Comparison of ENCODE assay signal across 9 cellular contexts in the genomic region with DNA sequence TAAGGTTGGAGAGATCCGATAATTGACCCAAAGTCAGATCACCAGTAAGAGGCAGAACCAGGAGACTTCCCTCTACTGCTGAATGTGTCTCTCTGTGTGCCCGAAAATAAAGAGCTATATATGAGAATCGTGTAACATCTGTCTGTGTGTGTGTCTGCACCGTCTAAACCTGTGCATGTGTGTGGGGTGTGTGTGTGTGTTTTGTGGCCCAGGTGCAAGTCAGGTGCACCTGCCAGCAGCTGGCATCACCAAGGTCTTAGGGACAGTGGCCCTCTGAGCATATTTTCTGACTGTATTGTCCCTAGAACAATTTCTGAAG. TPM values are rescaled to one million over a fixed set of nuclear protein-coding genes. Genes with fewer than 3 reads are reported as not detected.
DNase-seq lines count a peak whose midpoint lies in the region; ATAC-seq, FAIRE-seq and TF ChIP-seq lines count a peak whose summit lies in the region.
"Had no signal": no experiment of that assay in that cellular context is flagged by ENCODE, and none has a peak within 500 bp of the region (broad histone marks: within the 10 kb centered on the region; RNA-seq: fewer than 3 reads in every experiment).

No MANE protein-coding gene starts in this region.

- peaks cover 29% of the 10 kb centered on the region for H3K4me1 Mint-ChIP-seq in activated T-cell treated with anti-CD3 and anti-CD28 coated beads, Interleukin-2, amount 50 U/mL, for 72 hours (ENCODE audit: low read depth)
- peaks cover 15% of the 10 kb centered on the region for H3K4me1 Mint-ChIP-seq in activated T-helper 1 cell treated with anti-CD3 and anti-CD28 coated beads, Interleukin-12 subunit alpha, Interleukin-12 subunit beta, Interleukin-2, Interleukin-4 antibody, amounts not matched to agents 30 ng/mL and 10 ng/mL and 1 ng/mL, durations not matched to agents 14 hours and 24 hours and 36 hours (ENCODE audit: low read depth)

- H3K27ac ChIP-seq in kidney (ENCODE audit: low read depth in 2 of 2, low read length in 2 of 2) (peak overlapping the region; percentile 63 to 76), tibial artery (peak overlapping the region; percentile 83 to 85)

- peaks cover 16% of the 10 kb centered on the region for H3K27me3 Mint-ChIP-seq in activated T-cell treated with anti-CD3 and anti-CD28 coated beads, Interleukin-2, amount 50 U/mL, for 72 hours (ENCODE audit: low read depth)
- H3K27me3 Mint-ChIP-seq in activated T-helper 1 cell treated with anti-CD3 and anti-CD28 coated beads, Interleukin-12 subunit alpha, Interleukin-12 subunit beta, Interleukin-2, Interleukin-4 antibody, amounts not matched to agents 30 ng/mL and 10 ng/mL and 1 ng/mL, durations not matched to agents 14 hours and 24 hours and 36 hours (ENCODE audit: insufficient read depth) = peaks cover 12% of the 10 kb centered on the region

- ATAC-seq in activated T-cell treated with anti-CD3 and anti-CD28 coated beads, Interleukin-2, amount 50 U/mL, for 72 hours (replicated peaks in 1 of 2) = no peak
- no peak for ATAC-seq in GM19397 (IDR thresholded peaks at IDR 0.05; ENCODE audit: unreplicated experiment)

- H3K27ac Mint-ChIP-seq in activated T-cell treated with anti-CD3 and anti-CD28 coated beads, Interleukin-2, amount 50 U/mL, for 72 hours = no peak overlapping the region
- H3K27ac Mint-ChIP-seq in activated T-helper 1 cell treated with anti-CD3 and anti-CD28 coated beads, Interleukin-12 subunit alpha, Interleukin-12 subunit beta, Interleukin-2, Interleukin-4 antibody, amounts not matched to agents 30 ng/mL and 10 ng/mL and 1 ng/mL, durations not matched to agents 14 hours and 24 hours and 36 hours = peak overlapping the region; percentile 68

- TF ChIP-seq CTCF in kidney (IDR thresholded peaks at IDR 0.05; ENCODE audit: borderline replicate concordance, extremely low read depth, insufficient read depth) (no peak), tibial artery (IDR thresholded peaks at IDR 0.05) (no peak)

- peak overlapping the region in 1 of 2 donors; percentile 67 for H3K9ac ChIP-seq in kidney (ENCODE audit: low read length in 2 of 2)

- no peaks in the 10 kb centered on the region for H3K9me3 Mint-ChIP-seq in activated T-cell treated with anti-CD3 and anti-CD28 coated beads, Interleukin-2, amount 50 U/mL, for 72 hours
- no peaks in the 10 kb centered on the region for H3K9me3 Mint-ChIP-seq in activated T-helper 1 cell treated with anti-CD3 and anti-CD28 coated beads, Interleukin-12 subunit alpha, Interleukin-12 subunit beta, Interleukin-2, Interleukin-4 antibody, amounts not matched to agents 30 ng/mL and 10 ng/mL and 1 ng/mL, durations not matched to agents 14 hours and 24 hours and 36 hours

- H3K36me3 ChIP-seq in kidney (ENCODE audit: control insufficient read depth in 1 of 2, insufficient read depth in 2 of 2, low read length in 2 of 2) (no peaks in the 10 kb centered on the region), tibial artery (no peaks in the 10 kb centered on the region)

- no peaks in the 10 kb centered on the region for H3K27me3 ChIP-seq in tibial artery

- H3K4me3 Mint-ChIP-seq in activated T-cell treated with anti-CD3 and anti-CD28 coated beads, Interleukin-2, amount 50 U/mL, for 72 hours = peak overlapping the region; percentile 45 to 77
- H3K4me3 Mint-ChIP-seq in activated T-helper 1 cell treated with anti-CD3 and anti-CD28 coated beads, Interleukin-12 subunit alpha, Interleukin-12 subunit beta, Interleukin-2, Interleukin-4 antibody, amounts not matched to agents 30 ng/mL and 10 ng/mL and 1 ng/mL, durations not matched to agents 14 hours and 24 hours and 36 hours = peak overlapping the region; percentile 66

- intact Hi-C loops in activated T-helper 1 cell treated with anti-CD3 and anti-CD28 coated beads, Interleukin-12 subunit alpha, Interleukin-12 subunit beta, Interleukin-2, Interleukin-4 antibody, amounts not matched to agents 30 ng/mL and 10 ng/mL and 1 ng/mL, durations not matched to agents 14 hours and 24 hours and 36 hours (cut with micrococcal nuclease) = no loop called here
- intact Hi-C loops in kidney (cut with DNase I) (loop anchor here (10.0 kb wide), 2 partner anchors 499 to 719 kb away; no protein-coding TSS in a partner anchor), tibial artery (cut with DNase I; ENCODE audit: low total_unique reads) (no loop called here)

- no peaks in the 10 kb centered on the region for H3K36me3 Mint-ChIP-seq in activated T-cell treated with anti-CD3 and anti-CD28 coated beads, Interleukin-2, amount 50 U/mL, for 72 hours (ENCODE audit: insufficient read depth in 2 of 2)
- no peaks in the 10 kb centered on the region for H3K36me3 Mint-ChIP-seq in activated T-helper 1 cell treated with anti-CD3 and anti-CD28 coated beads, Interleukin-12 subunit alpha, Interleukin-12 subunit beta, Interleukin-2, Interleukin-4 antibody, amounts not matched to agents 30 ng/mL and 10 ng/mL and 1 ng/mL, durations not matched to agents 14 hours and 24 hours and 36 hours (ENCODE audit: low read depth)

- peaks cover 5 to 27% of the 10 kb centered on the region in 2 donors for H3K4me1 ChIP-seq in kidney (ENCODE audit: control insufficient read depth in 1 of 2, insufficient read depth in 1 of 2, low read depth in 1 of 2, low read length in 2 of 2)
- peaks cover 0 to 34% (median 25%) of the 10 kb centered on the region in 4 donors for H3K4me1 ChIP-seq in tibial artery

- FAIRE-seq in kidney (lab: Jason Lieb, UNC) = no peak

- H3K4me3 ChIP-seq in kidney (ENCODE audit: low read length in 2 of 2) = peak overlapping the region in 1 of 2 donors; percentile 49
- H3K4me3 ChIP-seq in tibial artery = peak overlapping the region; percentile 57

- H3K9me3 ChIP-seq in kidney (ENCODE audit: control insufficient read depth in 1 of 2, low read length in 2 of 2) (no peaks in the 10 kb centered on the region), tibial artery (no peaks in the 10 kb centered on the region)

- DNase-seq in activated T-cell treated with anti-CD3 and anti-CD28 coated beads, Interleukin-2, amount 50 U/mL, for 72 hours = no peak
- DNase-seq in activated T-cell treated with anti-CD3 and anti-CD28 coated beads, Interleukin-2, amount 50 U/mL, for 48 hours = no peak
- DNase-seq in activated T-helper 1 cell treated with anti-CD3 and anti-CD28 coated beads, Interleukin-12 subunit alpha, Interleukin-12 subunit beta, Interleukin-2, Interleukin-4 antibody, amounts not matched to agents 30 ng/mL and 10 ng/mL and 1 ng/mL, durations not matched to agents 14 hours and 24 hours and 36 hours (ENCODE audit: low spot score) = no peak
- DNase-seq in kidney (no peak), tibial artery (no peak), dedifferentiated amniotic fluid mesenchymal stem cell (ENCODE audit: extremely low spot score) (no peak)
- DNase-seq in stimulated activated CD4-positive, alpha-beta T cell treated with anti-CD3 and anti-CD28 coated beads, Interleukin-2, amount 100 ng/mL, for 48 hours = no peak

RNA-seq across cellular contexts. Expression of gene KRT78, which starts 24.7 kb away (rescaled TPM):
- total RNA-seq in activated T-cell treated with anti-CD3 and anti-CD28 coated beads, Interleukin-2, amount 50 U/mL, for 72 hours = not detected
- not detected in 2 replicates for total RNA-seq in activated T-helper 1 cell treated with anti-CD3 and anti-CD28 coated beads, Interleukin-12 subunit alpha, Interleukin-12 subunit beta, Interleukin-2, Interleukin-4 antibody, amounts not matched to agents 30 ng/mL and 10 ng/mL and 1 ng/mL, durations not matched to agents 14 hours and 24 hours and 36 hours
- total RNA-seq in kidney = not detected
- polyA plus RNA-seq in kidney (ENCODE audit: insufficient read depth, low read depth, low replicate concordance) = not detected

RNA-seq across cellular contexts. Expression of gene KRT8, which starts 31.4 kb away (rescaled TPM):
- under 1 TPM; 0.65 TPM for total RNA-seq in activated T-cell treated with anti-CD3 and anti-CD28 coated beads, Interleukin-2, amount 50 U/mL, for 72 hours
- total RNA-seq in activated T-helper 1 cell treated with anti-CD3 and anti-CD28 coated beads, Interleukin-12 subunit alpha, Interleukin-12 subunit beta, Interleukin-2, Interleukin-4 antibody, amounts not matched to agents 30 ng/mL and 10 ng/mL and 1 ng/mL, durations not matched to agents 14 hours and 24 hours and 36 hours = 0.23 TPM in 1 of 2 replicates, not detected in the other
- total RNA-seq in kidney = 546 TPM
- polyA plus RNA-seq in kidney (ENCODE audit: insufficient read depth, low read depth, low replicate concordance) = 333 TPM
- total RNA-seq: SK-MEL-5 had no signal

RNA-seq across cellular contexts. Expression of gene KRT79, which starts 39.4 kb away (rescaled TPM):
- total RNA-seq in activated T-cell treated with anti-CD3 and anti-CD28 coated beads, Interleukin-2, amount 50 U/mL, for 72 hours = under 1 TPM; 0.19 to 0.26 TPM
- total RNA-seq in activated T-helper 1 cell treated with anti-CD3 and anti-CD28 coated beads, Interleukin-12 subunit alpha, Interleukin-12 subunit beta, Interleukin-2, Interleukin-4 antibody, amounts not matched to agents 30 ng/mL and 10 ng/mL and 1 ng/mL, durations not matched to agents 14 hours and 24 hours and 36 hours = not detected in 2 replicates
- total RNA-seq in kidney = not detected
- not detected for polyA plus RNA-seq in kidney (ENCODE audit: insufficient read depth, low read depth, low replicate concordance)
- total RNA-seq: SK-MEL-5 had no signal

RNA-seq across cellular contexts. Expression of gene KRT4, which starts 59.6 kb away (rescaled TPM):
- total RNA-seq in activated T-cell treated with anti-CD3 and anti-CD28 coated beads, Interleukin-2, amount 50 U/mL, for 72 hours = under 1 TPM in 1 of 2 donors, not detected in 1; 0.10 TPM
- not detected in 2 replicates for total RNA-seq in activated T-helper 1 cell treated with anti-CD3 and anti-CD28 coated beads, Interleukin-12 subunit alpha, Interleukin-12 subunit beta, Interleukin-2, Interleukin-4 antibody, amounts not matched to agents 30 ng/mL and 10 ng/mL and 1 ng/mL, durations not matched to agents 14 hours and 24 hours and 36 hours
- total RNA-seq in kidney = not detected
- polyA plus RNA-seq in kidney (ENCODE audit: insufficient read depth, low read depth, low replicate concordance) = 0.15 TPM
- total RNA-seq: SK-MEL-5 had no signal

Comparison
In these comparisons a context has a peak if more than half of its experiments do, and no peak if none do; other contexts are left out.
1. RNA of gene KRT8, which starts 31.4 kb away (total RNA-seq): 546 TPM in kidney (single experiment); 0.65 TPM in activated T-cell treated with anti-CD3 and anti-CD28 coated beads, Interleukin-2, amount 50 U/mL, for 72 hours and 0.23 TPM in activated T-helper 1 cell treated with anti-CD3 and anti-CD28 coated beads, Interleukin-12 subunit alpha, Interleukin-12 subunit beta, Interleukin-2, Interleukin-4 antibody, amounts not matched to agents 30 ng/mL and 10 ng/mL and 1 ng/mL, durations not matched to agents 14 hours and 24 hours and 36 hours; every median in the first group is over 100 times any median in the second.